ENCODE assay signal across 17 cellular contexts in genomic region chr1:17577907-17578297, GRCh38.
"Had no signal": no experiment of that assay in that cellular context is flagged by ENCODE, and none has a peak within 500 bp of the region (broad histone marks: within the 10 kb centered on the region; RNA-seq: fewer than 3 reads in every experiment).

No MANE protein-coding gene starts in this region.

- H3K4me3 ChIP-seq: heart left ventricle, sigmoid colon, skin epidermis, testis had no signal

- H3K4me3 Mint-ChIP-seq: naive B cell; nephron progenitor cell; stimulated activated naive B cell treated with anti-CD40 and anti-IgM and Interleukin-4, amounts not matched to agents 10 μg/mL and 1 μg/mL and 100 μg/mL, for 72 hours; stimulated activated naive CD8-positive, alpha-beta T cell treated with anti-CD3 and anti-CD28 coated beads, Interleukin-15, amount 100 ng/mL, for 72 hours had no signal

- H3K27me3 Mint-ChIP-seq: stimulated activated naive CD8-positive, alpha-beta T cell treated with anti-CD3 and anti-CD28 coated beads, Interleukin-15, amount 100 ng/mL, for 72 hours had no signal

- DNase-seq: dermis blood vessel endothelial cell; foreskin keratinocyte; heart left ventricle; hippocampal formation; left colon; left ventricle myocardium superior; mesendoderm; naive B cell; nephron progenitor cell; posterior cingulate gyrus; sigmoid colon; stimulated activated CD4-positive, alpha-beta T cell treated with anti-CD3 and anti-CD28 coated beads, Interleukin-2, amount 100 ng/mL, for 24 hours; stimulated activated CD4-positive, alpha-beta T cell treated with anti-CD3 and anti-CD28 coated beads, Interleukin-4, amount 100 ng/mL, for 4 hours; stimulated activated naive B cell treated with anti-CD40 and anti-IgM and Interleukin-4, amounts not matched to agents 10 μg/mL and 1 μg/mL and 100 μg/mL, for 72 hours; stimulated activated naive CD8-positive, alpha-beta T cell treated with anti-CD3 and anti-CD28 coated beads, Interleukin-15, amount 100 ng/mL, for 72 hours; testis had no signal

- H3K9me3 Mint-ChIP-seq: naive B cell; nephron progenitor cell; stimulated activated naive B cell treated with anti-CD40 and anti-IgM and Interleukin-4, amounts not matched to agents 10 μg/mL and 1 μg/mL and 100 μg/mL, for 72 hours; stimulated activated naive CD8-positive, alpha-beta T cell treated with anti-CD3 and anti-CD28 coated beads, Interleukin-15, amount 100 ng/mL, for 72 hours had no signal

- H3K36me3 Mint-ChIP-seq: naive B cell; stimulated activated naive B cell treated with anti-CD40 and anti-IgM and Interleukin-4, amounts not matched to agents 10 μg/mL and 1 μg/mL and 100 μg/mL, for 72 hours had no signal

- H3K4me1 Mint-ChIP-seq: stimulated activated naive CD8-positive, alpha-beta T cell treated with anti-CD3 and anti-CD28 coated beads, Interleukin-15, amount 100 ng/mL, for 72 hours had no signal

- H3K27ac Mint-ChIP-seq: nephron progenitor cell; stimulated activated naive B cell treated with anti-CD40 and anti-IgM and Interleukin-4, amounts not matched to agents 10 μg/mL and 1 μg/mL and 100 μg/mL, for 72 hours; stimulated activated naive CD8-positive, alpha-beta T cell treated with anti-CD3 and anti-CD28 coated beads, Interleukin-15, amount 100 ng/mL, for 72 hours had no signal

- H3K9me3 ChIP-seq: heart left ventricle, sigmoid colon, testis had no signal

- H3K27ac ChIP-seq: foreskin keratinocyte, heart left ventricle, skin epidermis, testis had no signal

- H3K27me3 ChIP-seq: foreskin keratinocyte, heart left ventricle, sigmoid colon, testis had no signal

- ATAC-seq: foreskin keratinocyte; heart left ventricle; left colon; left ventricle myocardium superior; stimulated activated naive B cell treated with anti-CD40 and anti-IgM and Interleukin-4, amounts not matched to agents 10 μg/mL and 1 μg/mL and 100 μg/mL, for 72 hours; stimulated activated naive CD8-positive, alpha-beta T cell treated with anti-CD3 and anti-CD28 coated beads, Interleukin-15, amount 100 ng/mL, for 72 hours had no signal
